In genomic region chr2:212961255-212961654, GRCh38 we compare ENCODE assay signal across 27 cellular contexts.
DNase-seq lines count a peak whose midpoint lies in the region; ATAC-seq and TF ChIP-seq lines count a peak whose summit lies in the region.
"Had no signal": no experiment of that assay in that cellular context is flagged by ENCODE, and none has a peak within 500 bp of the region (broad histone marks: within the 10 kb centered on the region; RNA-seq: fewer than 3 reads in every experiment).

No MANE protein-coding gene starts in this region.

- WGBS in mesendoderm (ENCODE audit: extremely low coverage, insufficient coverage, low lambda C conversion rate), result no CpG with 5 or more reads among the region's 1 CpG

- H3K27me3 ChIP-seq in DND-41 (ENCODE audit: insufficient read depth, low read length, poor library complexity) (no peaks in the 10 kb centered on the region), mesendoderm (ENCODE audit: insufficient read depth, low read length, poor library complexity) (no peaks in the 10 kb centered on the region)
- H3K27me3 ChIP-seq: gastrocnemius medialis, neutrophil, right lobe of liver had no signal

- no peak overlapping the region for H3K4me2 ChIP-seq in DND-41 (ENCODE audit: insufficient read depth, low read length)
- H3K4me2 ChIP-seq in mesendoderm (ENCODE audit: low read length), result no peak overlapping the region
- H3K4me2 ChIP-seq: KMS-11 had no signal

- no peak overlapping the region for H2BK5ac ChIP-seq in mesendoderm (ENCODE audit: low read length)

- no peak overlapping the region for H3K23ac ChIP-seq in mesendoderm (ENCODE audit: low read length)

- H3K18ac ChIP-seq in mesendoderm (ENCODE audit: low read length), result no peak overlapping the region

- H2AK5ac ChIP-seq in mesendoderm (ENCODE audit: low read length), result no peak overlapping the region

- H3K4ac ChIP-seq in mesendoderm (ENCODE audit: low read depth, low read length), result no peak overlapping the region

- no peak overlapping the region for H3K56ac ChIP-seq in mesendoderm (ENCODE audit: low read length)

- no peak overlapping the region for H3K4me3 Mint-ChIP-seq in T-helper 17 cell
- H3K4me3 Mint-ChIP-seq: activated CD4-positive, alpha-beta memory T cell treated with anti-CD3 and anti-CD28 coated beads, Interleukin-2, amount 10 ng/mL, durations not matched to agents 7 days and 5 days; activated naive CD8-positive, alpha-beta T cell treated with anti-CD3 and anti-CD28 coated beads, Interleukin-2, amount 50 U/mL, for 24 hours; memory B cell had no signal

- no peak overlapping the region for H3K4me3 ChIP-seq in DND-41 (ENCODE audit: low read depth in 1 of 2, low read length in 2 of 2)
- H3K4me3 ChIP-seq in mesendoderm (ENCODE audit: low read length), result no peak overlapping the region
- H3K4me3 ChIP-seq: gastrocnemius medialis, right lobe of liver had no signal

- no peak for TF ChIP-seq CTCF in DND-41 (IDR thresholded peaks at IDR 0.05; ENCODE audit: borderline replicate concordance, extremely low read depth, low read length, poor library complexity, severe bottlenecking)

- H3K27ac Mint-ChIP-seq in T-helper 17 cell, result no peak overlapping the region
- H3K27ac Mint-ChIP-seq: activated CD4-positive, alpha-beta memory T cell treated with anti-CD3 and anti-CD28 coated beads, Interleukin-2, amount 10 ng/mL, durations not matched to agents 7 days and 5 days; activated naive CD8-positive, alpha-beta T cell treated with anti-CD3 and anti-CD28 coated beads, Interleukin-2, amount 50 U/mL, for 24 hours; memory B cell had no signal

- H2BK15ac ChIP-seq in mesendoderm (replicated peaks; ENCODE audit: low read depth), result no peak overlapping the region

- no peaks in the 10 kb centered on the region for H4K20me1 ChIP-seq in DND-41 (ENCODE audit: insufficient read depth, low read length)

- H3K27me3 Mint-ChIP-seq in T-helper 17 cell, result no peaks in the 10 kb centered on the region
- H3K27me3 Mint-ChIP-seq: activated CD4-positive, alpha-beta memory T cell treated with anti-CD3 and anti-CD28 coated beads, Interleukin-2, amount 10 ng/mL, durations not matched to agents 7 days and 5 days; activated naive CD8-positive, alpha-beta T cell treated with anti-CD3 and anti-CD28 coated beads, Interleukin-2, amount 50 U/mL, for 24 hours; memory B cell had no signal

- ATAC-seq in DND-41 (ENCODE audit: insufficient read depth, low read depth), result no peak
- ATAC-seq in T-helper 17 cell, result peak; percentile 27
- ATAC-seq in GM18867 (IDR thresholded peaks at IDR 0.05; ENCODE audit: unreplicated experiment), result no peak
- ATAC-seq in GM19328 (IDR thresholded peaks at IDR 0.05; ENCODE audit: unreplicated experiment), result no peak
- ATAC-seq: activated naive CD8-positive, alpha-beta T cell treated with anti-CD3 and anti-CD28 coated beads, Interleukin-2, amount 50 U/mL, for 24 hours; gastrocnemius medialis; left lobe of liver; PC-3; right lobe of liver had no signal

- DNase-seq in DND-41 (no peak), HUDEP-2 (lab: John Stamatoyannopoulos, UW; ENCODE audit: unreplicated experiment in 76 of 76) (peak in 61 of 76 experiments; percentile 4 to 91 (median 57)), T-helper 17 cell (no peak), mesendoderm (peak; percentile 65), NOMO-1 treated with dmso at 0.1 percent for 144 hours (lab: John Stamatoyannopoulos, UW; ENCODE audit: unreplicated experiment) (no peak)
- DNase-seq in activated CD4-positive, CD25-positive, alpha-beta regulatory T cell treated with anti-CD3 and anti-CD28 coated beads, Interleukin-2, amount 50 U/mL, for 72 hours, result no peak
- DNase-seq: activated CD4-positive, alpha-beta memory T cell treated with anti-CD3 and anti-CD28 coated beads, Interleukin-2, amount 10 ng/mL, durations not matched to agents 7 days and 5 days; activated gamma-delta T cell; activated naive CD8-positive, alpha-beta T cell treated with anti-CD3 and anti-CD28 coated beads, Interleukin-2, amount 50 U/mL, for 24 hours; C1 segment of cervical spinal cord; cerebellar nuclear complex; gastrocnemius medialis; H7; hypothalamus; NCI-H1048; NCI-H1694; NCI-H446 treated with DMSO at 0.1 percent for 48 hours; PC-3; right lobe of liver; SHP77; stimulated activated CD4-positive, alpha-beta T cell treated with anti-CD3 and anti-CD28 coated beads, Interleukin-2, amount 100 ng/mL, for 48 hours had no signal

- no peak overlapping the region for H2BK120ac ChIP-seq in mesendoderm (ENCODE audit: low read depth, low read length)

- no peak overlapping the region for H4K5ac ChIP-seq in mesendoderm (ENCODE audit: low read length)

- H3K4me1 ChIP-seq in DND-41 (ENCODE audit: insufficient read depth, low read length) (peaks cover 58% of the 10 kb centered on the region), mesendoderm (ENCODE audit: control insufficient read depth, low read depth, low read length) (peaks cover 14% of the 10 kb centered on the region)
- H3K4me1 ChIP-seq: right lobe of liver had no signal

- H4K8ac ChIP-seq in mesendoderm (ENCODE audit: low read depth, low read length), result no peak overlapping the region

- H3K27ac ChIP-seq in DND-41 (ENCODE audit: low read length) (peak overlapping the region; percentile 32), mesendoderm (ENCODE audit: low read depth, low read length) (no peak overlapping the region)
- H3K27ac ChIP-seq: gastrocnemius medialis, KMS-11, neutrophil, right lobe of liver had no signal

- H3K79me2 ChIP-seq in DND-41 (ENCODE audit: insufficient read depth, low read length), result no peaks in the 10 kb centered on the region
- H3K79me2 ChIP-seq in mesendoderm (ENCODE audit: control insufficient read depth, insufficient read depth, low read length), result no peaks in the 10 kb centered on the region

- H3K4me1 Mint-ChIP-seq in T-helper 17 cell, result peaks cover 20% of the 10 kb centered on the region
- H3K4me1 Mint-ChIP-seq: memory B cell had no signal

- no peaks in the 10 kb centered on the region for H3K36me3 Mint-ChIP-seq in T-helper 17 cell (ENCODE audit: low read depth)
- H3K36me3 Mint-ChIP-seq: memory B cell had no signal

- H3K79me1 ChIP-seq in mesendoderm (ENCODE audit: low read length), result no peaks in the 10 kb centered on the region

- H3K9me3 ChIP-seq in DND-41 (ENCODE audit: insufficient read depth, low read length, severe bottlenecking), result no peaks in the 10 kb centered on the region
- H3K9me3 ChIP-seq in T-helper 17 cell (ENCODE audit: control insufficient read depth, low read length, poor library complexity, severe bottlenecking), result no peaks in the 10 kb centered on the region
- H3K9me3 ChIP-seq: gastrocnemius medialis, neutrophil, right lobe of liver had no signal

- H2AFZ ChIP-seq in DND-41 (ENCODE audit: low read depth, low read length), result no peak overlapping the region

- H3K36me3 ChIP-seq in DND-41 (ENCODE audit: insufficient read depth, low read length) (peaks cover 7% of the 10 kb centered on the region), mesendoderm (ENCODE audit: control insufficient read depth, insufficient read depth, low read length) (no peaks in the 10 kb centered on the region)
- H3K36me3 ChIP-seq: gastrocnemius medialis, neutrophil, right lobe of liver had no signal

- H3K9ac ChIP-seq in DND-41 (ENCODE audit: low read depth, low read length), result no peak overlapping the region
- H3K9ac ChIP-seq in mesendoderm (ENCODE audit: low read length), result no peak overlapping the region
- H3K9ac ChIP-seq: KMS-11 had no signal

Comparison
In these comparisons a context has a peak if more than half of its experiments do, and no peak if none do; other contexts are left out.
1. DNase-seq: peak in HUDEP-2 (61 of 76) and mesendoderm (single experiment); none in DND-41 (single experiment), T-helper 17 cell (0 of 3), activated CD4-positive, CD25-positive, alpha-beta regulatory T cell treated with anti-CD3 and anti-CD28 coated beads, Interleukin-2, amount 50 U/mL, for 72 hours (single experiment) and NOMO-1 treated with dmso at 0.1 percent for 144 hours (single experiment).